In the genomic region with DNA sequence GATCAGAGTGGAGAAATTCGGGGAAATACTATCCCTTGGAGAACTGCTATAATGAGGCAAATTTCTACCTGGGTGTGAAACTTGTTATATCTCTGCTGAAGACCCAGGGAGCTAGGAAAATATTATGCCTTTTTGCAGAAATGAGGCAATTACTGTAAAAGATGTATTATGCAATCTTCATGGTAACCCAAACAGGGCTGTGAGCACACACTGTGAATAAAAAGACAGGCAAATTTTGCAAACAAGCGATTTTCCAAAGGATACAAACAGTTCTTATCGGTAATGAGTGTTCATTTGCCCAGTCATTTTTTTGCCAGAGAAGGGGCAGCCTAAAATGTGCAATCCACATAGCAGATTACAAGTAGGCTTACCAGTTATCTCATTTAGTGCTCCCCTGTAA, we compare ENCODE assay signal across 10 cellular contexts.
"Had no signal": no experiment of that assay in that cellular context is flagged by ENCODE, and none has a peak within 500 bp of the region (broad histone marks: within the 10 kb centered on the region; RNA-seq: fewer than 3 reads in every experiment).

No MANE protein-coding gene starts in this region.

- DNase-seq: activated CD4-positive, alpha-beta T cell treated with anti-CD3 and anti-CD28 coated beads for 48 hours; activated naive CD4-positive, alpha-beta T cell treated with anti-CD3 and anti-CD28 coated beads for 36 hours; effector memory CD4-positive, alpha-beta T cell; immature natural killer cell; natural killer cell; stimulated activated CD4-positive, alpha-beta T cell treated with anti-CD3 and anti-CD28 coated beads, Interleukin-2, amount 100 ng/mL, for 24 hours; stimulated activated naive CD4-positive, alpha-beta T cell; trophoblast cell had no signal

- H3K36me3 ChIP-seq: right atrium auricular region had no signal

- H3K9me3 ChIP-seq: right atrium auricular region had no signal

- H3K4me1 ChIP-seq: right atrium auricular region had no signal

- H3K27me3 ChIP-seq: right atrium auricular region had no signal

- ATAC-seq: natural killer cell, WTC11 had no signal

- H3K4me3 ChIP-seq: right atrium auricular region had no signal

- H3K27ac ChIP-seq: right atrium auricular region had no signal
